8 cellular contexts compared by ENCODE assay signal in genomic region chr16:590165-590874, GRCh38. TPM values are rescaled to one million over a fixed set of nuclear protein-coding genes. Genes with fewer than 3 reads are reported as not detected.
DNase-seq lines count a peak whose midpoint lies in the region; ATAC-seq, FAIRE-seq and TF ChIP-seq lines count a peak whose summit lies in the region.

No MANE protein-coding gene starts in this region.

- peaks cover 16% of the 10 kb centered on the region for H3K4me1 Mint-ChIP-seq in CD4-positive, alpha-beta T cell (ENCODE audit: low read depth)

- H3K27ac ChIP-seq in CD4-positive, alpha-beta T cell (ENCODE audit: low read depth, low read length): peak overlapping the region; percentile 21
- peak overlapping the region in 4 of 5 donors; percentile 60 to 100 (median 79) for H3K27ac ChIP-seq in adrenal gland
- peak overlapping the region; percentile 81 to 87 for H3K27ac ChIP-seq in kidney (ENCODE audit: low read depth in 2 of 2, low read length in 2 of 2)
- peak overlapping the region; percentile 91 for H3K27ac ChIP-seq in suprapubic skin

- no peak for TF ChIP-seq EP300 in suprapubic skin (IDR thresholded peaks at IDR 0.05)

- H3K4me3 Mint-ChIP-seq in CD4-positive, alpha-beta T cell: peak overlapping the region; percentile 93

- WGBS in adrenal gland, 4 donors: 2 to 42% (median 8%) methylated on average over 4 to 80 of the region's 80 CpGs
- 7% methylated on average over 19 of the region's 80 CpGs for WGBS in suprapubic skin

- no peaks in the 10 kb centered on the region for H3K27me3 ChIP-seq in CD4-positive, alpha-beta T cell (ENCODE audit: control insufficient read depth, insufficient read depth, low read length)
- no peaks in the 10 kb centered on the region for H3K27me3 ChIP-seq in adrenal gland
- no peaks in the 10 kb centered on the region for H3K27me3 ChIP-seq in suprapubic skin

- peaks cover 17% of the 10 kb centered on the region for H3K36me3 Mint-ChIP-seq in CD4-positive, alpha-beta T cell (ENCODE audit: low read depth)

- peak overlapping the region; percentile 95 for H3K27ac Mint-ChIP-seq in CD4-positive, alpha-beta T cell

- DNase-seq in CD4-positive, alpha-beta T cell: peak in 1 of 10 experiments; percentile 23
- DNase-seq in adrenal gland (peak in 6 of 7 donors; percentile 43 to 73 (median 64)), kidney (peak; percentile 85), suprapubic skin (ENCODE audit: low spot score in 2 of 2) (peak in 1 of 2 donors; percentile 84), T1000 (lab: John Stamatoyannopoulos, UW) (no peak), Ammon's horn (ENCODE audit: low spot score) (no peak)

- H3K27me3 Mint-ChIP-seq in CD4-positive, alpha-beta T cell: no peaks in the 10 kb centered on the region

- H3K4me3 ChIP-seq in adrenal gland: peak overlapping the region; percentile 49 to 94 (median 83)
- peak overlapping the region; percentile 66 to 80 for H3K4me3 ChIP-seq in kidney (ENCODE audit: low read length in 2 of 2)
- peak overlapping the region; percentile 84 for H3K4me3 ChIP-seq in suprapubic skin

- TF ChIP-seq POLR2A in adrenal gland (IDR thresholded peaks at IDR 0.05): peak; percentile 46 to 56
- no peak for TF ChIP-seq POLR2A in suprapubic skin (IDR thresholded peaks at IDR 0.05)

- no peaks in the 10 kb centered on the region for H3K9me3 Mint-ChIP-seq in CD4-positive, alpha-beta T cell

- no peak for FAIRE-seq in kidney (lab: Jason Lieb, UNC)

- H3K4me1 ChIP-seq in adrenal gland (replicated peaks in 1 of 2) (peaks cover 24 to 37% of the 10 kb centered on the region in 2 donors), kidney (ENCODE audit: control insufficient read depth in 1 of 2, insufficient read depth in 1 of 2, low read depth in 1 of 2, low read length in 2 of 2) (peaks cover 42 to 60% of the 10 kb centered on the region in 2 donors), suprapubic skin (peaks cover 73% of the 10 kb centered on the region)

- POLR2A ChIA-PET in CD4-positive, alpha-beta T cell (lab: Charles Lee): interaction anchor here (0.6 to 1.3 kb wide), 6 partner anchors 13 to 67 kb away, joined by 3 to 7 read pairs (median 3); partner anchors contain the start of genes CAPN15 and METTL26

- ATAC-seq in CD4-positive, alpha-beta T cell (ENCODE audit: poor library complexity): no peak
- ATAC-seq in HG02588 (IDR thresholded peaks at IDR 0.05; ENCODE audit: unreplicated experiment) (peak; percentile 0), HG02610 (IDR thresholded peaks at IDR 0.05; ENCODE audit: unreplicated experiment) (no peak)

- intact Hi-C loops in CD4-positive, alpha-beta T cell (cut with DNase I, micrococcal nuclease): loop anchor here in 1 of 2 experiments (1.0 to 5.0 kb wide), 2 partner anchors 21 to 72 kb away; partner anchors contain the start of gene PIGQ
- intact Hi-C loops in adrenal gland (cut with DNase I) (no loop called here), kidney (cut with DNase I) (no loop called here)

- no peaks in the 10 kb centered on the region for H3K9me3 ChIP-seq in CD4-positive, alpha-beta T cell (ENCODE audit: control insufficient read depth, low read length)
- no peaks in the 10 kb centered on the region for H3K9me3 ChIP-seq in adrenal gland (replicated peaks in 1 of 3)
- no peaks in the 10 kb centered on the region for H3K9me3 ChIP-seq in kidney (ENCODE audit: control insufficient read depth in 1 of 2, low read length in 2 of 2)
- no peaks in the 10 kb centered on the region for H3K9me3 ChIP-seq in suprapubic skin

- CTCF ChIA-PET in CD4-positive, alpha-beta T cell (lab: Charles Lee): no interaction called here

- no peak for TF ChIP-seq CTCF in CD4-positive, alpha-beta T cell (IDR thresholded peaks at IDR 0.05)
- TF ChIP-seq CTCF in adrenal gland (IDR thresholded peaks at IDR 0.05) (no peak), kidney (IDR thresholded peaks at IDR 0.05; ENCODE audit: borderline replicate concordance, extremely low read depth, insufficient read depth) (no peak), suprapubic skin (IDR thresholded peaks at IDR 0.05) (no peak)

- H3K36me3 ChIP-seq in adrenal gland (replicated peaks in 1 of 2): no peaks in the 10 kb centered on the region
- no peaks in the 10 kb centered on the region for H3K36me3 ChIP-seq in kidney (ENCODE audit: control insufficient read depth in 1 of 2, insufficient read depth in 2 of 2, low read length in 2 of 2)
- H3K36me3 ChIP-seq in suprapubic skin: no peaks in the 10 kb centered on the region

- H3K9ac ChIP-seq in kidney (ENCODE audit: low read length in 2 of 2): peak overlapping the region; percentile 52 to 77

RNA-seq across cellular contexts. Expression of gene RAB40C, which starts 0.5 kb away (rescaled TPM):
- 1 to 10 TPM; 8.9 to 9.5 TPM for total RNA-seq in CD4-positive, alpha-beta T cell
- total RNA-seq in adrenal gland (10 to 100 TPM in 7 of 8 donors, 1 to 10 TPM in 1; 6.0 to 20.9 (median 15.8) TPM), kidney (24.0 TPM), suprapubic skin (100 to 1,000 TPM in 3 of 4 donors, 10 to 100 TPM in 1; 77.8 to 116 (median 110) TPM)
- polyA plus RNA-seq in adrenal gland (10 to 100 TPM in 2 of 3 donors, 1 to 10 TPM in 1; 2.3 to 36.2 (median 19.1) TPM), kidney (ENCODE audit: insufficient read depth, low read depth, low replicate concordance) (18.1 TPM)

RNA-seq across cellular contexts. Expression of gene PIGQ, which starts 20.6 kb away (rescaled TPM):
- total RNA-seq in CD4-positive, alpha-beta T cell: 10 to 100 TPM; 22.8 to 27.0 TPM
- total RNA-seq in adrenal gland (100 to 1,000 TPM in 1 of 8 donors, 10 to 100 TPM in 7; 37.4 to 107 (median 81.0) TPM), kidney (92.9 TPM), suprapubic skin (10 to 100 TPM; 36.9 to 54.6 (median 44.1) TPM)
- polyA plus RNA-seq in adrenal gland (100 to 1,000 TPM in 2 of 3 donors, 10 to 100 TPM in 1; 12.7 to 317 (median 111) TPM), kidney (ENCODE audit: insufficient read depth, low read depth, low replicate concordance) (118 TPM)

RNA-seq across cellular contexts. Expression of gene NHLRC4, which starts 23.5 kb away (rescaled TPM):
- total RNA-seq in CD4-positive, alpha-beta T cell: under 1 TPM; 0.45 to 0.55 TPM
- total RNA-seq in adrenal gland (10 to 100 TPM in 5 of 8 donors, 1 to 10 TPM in 3; 1.6 to 22.3 (median 13.5) TPM), kidney (3.3 TPM), suprapubic skin (under 1 TPM; 0.29 to 0.79 (median 0.35) TPM)
- polyA plus RNA-seq in adrenal gland (1 to 10 TPM in 2 of 3 donors, under 1 TPM in 1; 0.57 to 7.2 (median 3.3) TPM), kidney (ENCODE audit: insufficient read depth, low read depth, low replicate concordance) (17.4 TPM)

RNA-seq across cellular contexts. Expression of gene PRR35, which starts 30.1 kb away (rescaled TPM):
- total RNA-seq in CD4-positive, alpha-beta T cell: not detected
- not detected for total RNA-seq in adrenal gland
- polyA plus RNA-seq in adrenal gland: not detected
- 1.8 TPM for total RNA-seq in kidney
- 24.4 TPM for polyA plus RNA-seq in kidney (ENCODE audit: insufficient read depth, low read depth, low replicate concordance)
- total RNA-seq in suprapubic skin: not detected

RNA-seq across cellular contexts. Expression of gene WFIKKN1, which starts 40.5 kb away (rescaled TPM):
- under 1 TPM; 0.64 to 0.99 TPM for total RNA-seq in CD4-positive, alpha-beta T cell
- total RNA-seq in adrenal gland: 1 to 10 TPM in 1 of 8 donors, under 1 TPM in 6, not detected in 1; 0.18 to 1.1 (median 0.39) TPM
- polyA plus RNA-seq in adrenal gland: 1 to 10 TPM in 1 of 3 donors, under 1 TPM in 1, not detected in 1; 0.71 to 3.9 TPM
- 0.69 TPM for total RNA-seq in kidney
- polyA plus RNA-seq in kidney (ENCODE audit: insufficient read depth, low read depth, low replicate concordance): 1.8 TPM
- 10 to 100 TPM in 1 of 4 donors, 1 to 10 TPM in 3; 1.2 to 12.6 (median 4.6) TPM for total RNA-seq in suprapubic skin

Comparison
In these comparisons a context has a peak if more than half of its experiments do, and no peak if none do; other contexts are left out.
1. DNase-seq: peak in adrenal gland (6 of 7) and kidney (single experiment); none in T1000 (single experiment) and Ammon's horn (single experiment).
2. H3K27ac ChIP-seq: peak in every context shown above with its lines; median percentile 91 in suprapubic skin; 84 in kidney; 79 in adrenal gland; 21 in CD4-positive, alpha-beta T cell.
3. POLR2A ChIP-seq: peak in adrenal gland (2 of 2); none in suprapubic skin (0 of 2).
4. Peak in every context shown above with its lines, with median percentiles within 50 percentile points of each other: H3K4me3 ChIP-seq.